In genomic region chr16:84832488-84833141, GRCh38 we compare ENCODE assay signal across 10 cellular contexts. TPM values are rescaled to one million over a fixed set of nuclear protein-coding genes. Genes with fewer than 3 reads are reported as not detected.
DNase-seq lines count a peak whose midpoint lies in the region; ATAC-seq and TF ChIP-seq lines count a peak whose summit lies in the region.
"Had no signal": no experiment of that assay in that cellular context is flagged by ENCODE, and none has a peak within 500 bp of the region (broad histone marks: within the 10 kb centered on the region; RNA-seq: fewer than 3 reads in every experiment).

No MANE protein-coding gene starts in this region.

- no peaks in the 10 kb centered on the region for H3K79me2 ChIP-seq in MM.1S (ENCODE audit: low read length)

- H3K4me3 ChIP-seq in MM.1S (ENCODE audit: low read length) (peak overlapping the region; percentile 37), coronary artery (peak overlapping the region; percentile 57), tibial artery (peak overlapping the region; percentile 37 to 46)

- H3F3A ChIP-seq in MM.1S (ENCODE audit: insufficient read depth, low read length), result no peaks in the 10 kb centered on the region

- no peak for TF ChIP-seq CTCF in MM.1S (IDR thresholded peaks at IDR 0.05; ENCODE audit: low read length)
- TF ChIP-seq CTCF in coronary artery (IDR thresholded peaks at IDR 0.05), result no peak
- no peak for TF ChIP-seq CTCF in tibial artery (IDR thresholded peaks at IDR 0.05)

- H3K27me3 ChIP-seq in MM.1S (replicated peaks; ENCODE audit: insufficient read depth, low read length) (peaks cover 86% of the 10 kb centered on the region), tibial artery (no peaks in the 10 kb centered on the region)

- H3K9me3 ChIP-seq in MM.1S (replicated peaks; ENCODE audit: insufficient read depth, low read length) (no peaks in the 10 kb centered on the region), tibial artery (no peaks in the 10 kb centered on the region)

- no peaks in the 10 kb centered on the region for H3K9me2 ChIP-seq in MM.1S (replicated peaks; ENCODE audit: insufficient read depth, low read length)

- no peaks in the 10 kb centered on the region for H4K20me1 ChIP-seq in MM.1S (ENCODE audit: insufficient read depth, low read length)

- peak overlapping the region; percentile 49 for H3K4me2 ChIP-seq in MM.1S (ENCODE audit: low read depth, low read length)

- ATAC-seq in GM18868 (IDR thresholded peaks at IDR 0.05; ENCODE audit: unreplicated experiment) (no peak), HG03354 (IDR thresholded peaks at IDR 0.05; ENCODE audit: poor library complexity, severe bottlenecking, unreplicated experiment) (no peak)

- no peak overlapping the region for H2AFZ ChIP-seq in MM.1S (ENCODE audit: low read length)

- intact Hi-C loops in tibial artery (cut with DNase I; ENCODE audit: low total_unique reads), result no loop called here

- H3K9ac ChIP-seq in MM.1S (ENCODE audit: low read length), result no peak overlapping the region

- H3K4me1 ChIP-seq in MM.1S (ENCODE audit: low read length) (no peaks in the 10 kb centered on the region), tibial artery (peaks cover 0 to 83% (median 38%) of the 10 kb centered on the region in 4 donors)

- DNase-seq in MM.1S (no peak), coronary artery (ENCODE audit: low spot score) (peak; percentile 97), mesenteric fat pad (ENCODE audit: low spot score) (peak; percentile 93), tibial artery (peak; percentile 96 to 97), NCI-H1436 (lab: John Stamatoyannopoulos, UW) (no peak)
- DNase-seq in central memory CD4-positive, alpha-beta T cell, result no peak
- DNase-seq: hypothalamus, SHP77 had no signal

- H3K27ac ChIP-seq in MM.1S (ENCODE audit: low read length) (no peak overlapping the region), coronary artery (peak overlapping the region; percentile 78 to 88), tibial artery (peak overlapping the region; percentile 81 to 85)

- H3K36me3 ChIP-seq in MM.1S (replicated peaks; ENCODE audit: insufficient read depth, low read length) (no peaks in the 10 kb centered on the region), tibial artery (no peaks in the 10 kb centered on the region)

RNA-seq across cellular contexts. Expression of gene CRISPLD2, which starts 12.8 kb away (rescaled TPM):
- 256 TPM for total RNA-seq in mesenteric fat pad

Comparison
In these comparisons a context has a peak if more than half of its experiments do, and no peak if none do; other contexts are left out.
1. DNase-seq: peak in coronary artery (single experiment), mesenteric fat pad (single experiment) and tibial artery (2 of 2); none in MM.1S (single experiment), NCI-H1436 (single experiment) and central memory CD4-positive, alpha-beta T cell (single experiment).
2. Peak in every context shown above with its lines, with median percentiles within 50 percentile points of each other: H3K4me3 ChIP-seq.